ENCODE assay signal across 8 cellular contexts in genomic region chr6:32796848-32797776, GRCh38. TPM values are rescaled to one million over a fixed set of nuclear protein-coding genes. Genes with fewer than 3 reads are reported as not detected.
DNase-seq lines count a peak whose midpoint lies in the region; TF ChIP-seq lines count a peak whose summit lies in the region.

No MANE protein-coding gene starts in this region.

- no peak overlapping the region for H3K27ac Mint-ChIP-seq in chondrocyte (ENCODE audit: unreplicated experiment)

- peaks cover 5% of the 10 kb centered on the region for H3K9me3 Mint-ChIP-seq in chondrocyte (ENCODE audit: low read depth)

- TF ChIP-seq CTCF in chondrocyte (IDR thresholded peaks at IDR 0.05), result peak; percentile 91

- peaks cover 2% of the 10 kb centered on the region for H3K36me3 Mint-ChIP-seq in chondrocyte (ENCODE audit: low read depth)

- H3K27me3 Mint-ChIP-seq in chondrocyte (ENCODE audit: low read depth), result peaks cover 68% of the 10 kb centered on the region

- peaks cover 5% of the 10 kb centered on the region for H3K4me1 Mint-ChIP-seq in chondrocyte (ENCODE audit: low read depth)

- DNase-seq in NK-92 treated with Interleukin-12 subunit alpha and Interleukin-12 subunit beta, amount 100 ng/mL, for 24 hours (lab: John Stamatoyannopoulos, UW), result peak; percentile 24
- DNase-seq in NK-92 (lab: John Stamatoyannopoulos, UW; ENCODE audit: unreplicated experiment), result no peak
- peak; percentile 35 for DNase-seq in NCI-H2029 (lab: John Stamatoyannopoulos, UW)
- peak; percentile 68 for DNase-seq in activated CD4-positive, alpha-beta T cell treated with anti-CD3 and anti-CD28 coated beads for 1 hour
- DNase-seq in chondrocyte (ENCODE audit: low spot score), result no peak
- DNase-seq in kidney tubule cell (ENCODE audit: low spot score), result peak; percentile 64
- DNase-seq in stimulated activated CD4-positive, alpha-beta T cell treated with anti-CD3 and anti-CD28 coated beads, Interleukin-1b, Interleukin-23, amount 100 ng/mL, for 4 hours (ENCODE audit: low read depth in 2 of 2), result peak; percentile 80
- DNase-seq in NCI-H187 treated with DMSO at 0.1 percent for 48 hours (lab: John Stamatoyannopoulos, UW), result no peak

- peak overlapping the region; percentile 67 for H3K4me3 Mint-ChIP-seq in chondrocyte (ENCODE audit: unreplicated experiment)

RNA-seq across cellular contexts. Expression of gene HLA-DOB, which starts 19.7 kb away (rescaled TPM):
- total RNA-seq in chondrocyte, result 0.25 to 0.56 TPM in 2 of 3 replicates, not detected in the other

RNA-seq across cellular contexts. Expression of gene HLA-DQB2, which starts 33.8 kb away (rescaled TPM):
- total RNA-seq in chondrocyte, result not detected in 3 replicates

RNA-seq across cellular contexts. Expression of gene TAP2, which starts 41.4 kb away (rescaled TPM):
- total RNA-seq in chondrocyte, result 16.3 to 28.0 TPM (median 20.3 TPM) in 3 replicates

RNA-seq across cellular contexts. Expression of gene PSMB8, which starts 46.7 kb away (rescaled TPM):
- total RNA-seq in chondrocyte, result 14.6 to 17.4 TPM (median 16.2 TPM) in 3 replicates

RNA-seq across cellular contexts. Expression of gene HLA-DQA2, which starts 55.9 kb away (rescaled TPM):
- total RNA-seq in chondrocyte, result not detected in 3 replicates

Comparison
In these comparisons a context has a peak if more than half of its experiments do, and no peak if none do; other contexts are left out.
1. DNase-seq: peak in NK-92 treated with Interleukin-12 subunit alpha and Interleukin-12 subunit beta, amount 100 ng/mL, for 24 hours (single experiment), NCI-H2029 (single experiment), activated CD4-positive, alpha-beta T cell treated with anti-CD3 and anti-CD28 coated beads for 1 hour (single experiment), kidney tubule cell (single experiment) and stimulated activated CD4-positive, alpha-beta T cell treated with anti-CD3 and anti-CD28 coated beads, Interleukin-1b, Interleukin-23, amount 100 ng/mL, for 4 hours (2 of 2); none in NK-92 (single experiment), chondrocyte (single experiment) and NCI-H187 treated with DMSO at 0.1 percent for 48 hours (single experiment).